Comparison of ENCODE assay signal across 39 cellular contexts in genomic region chr14:76195003-76195402, GRCh38.
"Had no signal": no experiment of that assay in that cellular context is flagged by ENCODE, and none has a peak within 500 bp of the region (broad histone marks: within the 10 kb centered on the region; RNA-seq: fewer than 3 reads in every experiment).

No MANE protein-coding gene starts in this region.

- H3K9me3 ChIP-seq: MG63 had no signal

- H3K4me3 ChIP-seq: MG63, PC-9 had no signal

- H3K27ac Mint-ChIP-seq: activated CD8-positive, alpha-beta T cell treated with anti-CD3 and anti-CD28 coated beads for 36 hours; activated naive CD8-positive, alpha-beta T cell treated with anti-CD3 and anti-CD28 coated beads for 36 hours; activated T-cell treated with anti-CD3 and anti-CD28 coated beads, Interleukin-2, amount 50 U/mL, for 72 hours; activated T-helper 17 cell treated with anti-CD3 and anti-CD28 coated beads, Interleukin-2, amount 50 U/mL, for 72 hours had no signal

- ATAC-seq: activated CD8-positive, alpha-beta T cell treated with anti-CD3 and anti-CD28 coated beads for 36 hours; activated T-cell treated with anti-CD3 and anti-CD28 coated beads, Interleukin-2, amount 50 U/mL, for 72 hours; activated T-helper 17 cell treated with anti-CD3 and anti-CD28 coated beads, Interleukin-2, amount 50 U/mL, for 72 hours; Right ventricle myocardium inferior; SK-N-SH treated with all-trans-retinoic acid at 6 μM for 48 hours had no signal

- H3K27me3 ChIP-seq: brain microvascular endothelial cell, MG63 had no signal

- H3K9me3 Mint-ChIP-seq: activated CD8-positive, alpha-beta T cell treated with anti-CD3 and anti-CD28 coated beads for 36 hours; activated naive CD8-positive, alpha-beta T cell treated with anti-CD3 and anti-CD28 coated beads for 36 hours; activated T-cell treated with anti-CD3 and anti-CD28 coated beads, Interleukin-2, amount 50 U/mL, for 72 hours; activated T-helper 17 cell treated with anti-CD3 and anti-CD28 coated beads, Interleukin-2, amount 50 U/mL, for 72 hours had no signal

- H3K27ac ChIP-seq: brain microvascular endothelial cell, PC-9, RWPE1, WERI-Rb-1 had no signal

- H3K27me3 Mint-ChIP-seq: activated CD8-positive, alpha-beta T cell treated with anti-CD3 and anti-CD28 coated beads for 36 hours; activated naive CD8-positive, alpha-beta T cell treated with anti-CD3 and anti-CD28 coated beads for 36 hours; activated T-helper 17 cell treated with anti-CD3 and anti-CD28 coated beads, Interleukin-2, amount 50 U/mL, for 72 hours had no signal

- FAIRE-seq: colon, RCC 7860 had no signal

- H3K4me1 Mint-ChIP-seq: activated T-helper 17 cell treated with anti-CD3 and anti-CD28 coated beads, Interleukin-2, amount 50 U/mL, for 72 hours had no signal

- H3K4me3 Mint-ChIP-seq: activated CD8-positive, alpha-beta T cell treated with anti-CD3 and anti-CD28 coated beads for 36 hours; activated naive CD8-positive, alpha-beta T cell treated with anti-CD3 and anti-CD28 coated beads for 36 hours; activated T-cell treated with anti-CD3 and anti-CD28 coated beads, Interleukin-2, amount 50 U/mL, for 72 hours; activated T-helper 17 cell treated with anti-CD3 and anti-CD28 coated beads, Interleukin-2, amount 50 U/mL, for 72 hours had no signal

- DNase-seq: activated CD4-positive, alpha-beta T cell treated with anti-CD3 and anti-CD28 coated beads for 1 hour; activated CD4-positive, alpha-beta T cell treated with anti-CD3 and anti-CD28 coated beads for 48 hours; activated CD4-positive, alpha-beta T cell treated with anti-CD3 and anti-CD28 coated beads, Interleukin-2, amount 50 U/mL, for 4 hours; activated CD4-positive, CD25-positive, alpha-beta regulatory T cell; activated CD8-positive, alpha-beta T cell treated with anti-CD3 and anti-CD28 coated beads for 36 hours; activated effector memory CD4-positive, alpha-beta T cell treated with anti-CD3 and anti-CD28 coated beads, Interleukin-2, amount 50 U/mL, for 16 hours; activated naive CD4-positive, alpha-beta T cell; activated naive CD4-positive, alpha-beta T cell treated with anti-CD3 and anti-CD28 coated beads, Interleukin-2, amount 50 U/mL, for 16 hours; activated naive CD8-positive, alpha-beta T cell treated with anti-CD3 and anti-CD28 coated beads for 36 hours; activated T-cell treated with anti-CD3 and anti-CD28 coated beads, Interleukin-2, amount 50 U/mL, for 1 hour; activated T-cell treated with anti-CD3 and anti-CD28 coated beads, Interleukin-2, amount 50 U/mL, for 72 hours; amniotic stem cell; aorta; brain microvascular endothelial cell; central memory CD4-positive, alpha-beta T cell; MG63; NCI-H1048; NCI-H1105 treated with DMSO at 0.1 percent for 48 hours; NCI-H1436 treated with DMSO at 0.1 percent for 48 hours; NCI-H1694 treated with DMSO at 0.1 percent for 48 hours; NCI-H2029; NCI-H2107; NCI-H2171; NCI-H510A; NCI-H748 treated with DMSO at 0.1 percent for 48 hours; NK-92 treated with Interleukin-12 subunit alpha and Interleukin-12 subunit beta, amount 100 ng/mL, for 24 hours; PC-9; SIG-M5; SW 1271; T-helper 1 cell; T-helper 2 cell; T-helper 9 cell; WERI-Rb-1 had no signal

- H3K4me2 ChIP-seq: PC-9 had no signal
